8 cellular contexts compared by ENCODE assay signal in genomic region chr1:150362721-150363425, GRCh38. TPM values are rescaled to one million over a fixed set of nuclear protein-coding genes. Genes with fewer than 3 reads are reported as not detected.
DNase-seq lines count a peak whose midpoint lies in the region; ATAC-seq and TF ChIP-seq lines count a peak whose summit lies in the region.

No MANE protein-coding gene starts in this region.

- H3K27ac ChIP-seq in adrenal gland, result peak overlapping the region; percentile 91 to 99 (median 97)
- peak overlapping the region; percentile 99 for H3K27ac ChIP-seq in lower lobe of right lung
- H3K27ac ChIP-seq in temporal lobe (ENCODE audit: low read depth, low read length), result peak overlapping the region; percentile 99

- peak; percentile 2 to 16 for ATAC-seq in lower lobe of right lung
- ATAC-seq in HG03432 (IDR thresholded peaks at IDR 0.05; ENCODE audit: unreplicated experiment), result no peak
- no peak for ATAC-seq in GM18520 (IDR thresholded peaks at IDR 0.05; ENCODE audit: unreplicated experiment)

- TF ChIP-seq CTCF in adrenal gland (IDR thresholded peaks at IDR 0.05) (no peak), lower lobe of right lung (IDR thresholded peaks at IDR 0.05) (no peak)

- intact Hi-C loops in adrenal gland (cut with DNase I) (loop anchor here in 1 of 2 donors (10.0 kb wide), 1 partner anchor 52 kb away; no protein-coding TSS in a partner anchor), lower lobe of right lung (cut with DNase I) (no loop called here)

- H3K36me3 ChIP-seq in adrenal gland (replicated peaks in 1 of 2) (no peaks in the 10 kb centered on the region), lower lobe of right lung (no peaks in the 10 kb centered on the region)

- no peak for TF ChIP-seq POLR2A in adrenal gland (IDR thresholded peaks at IDR 0.05)

- H3K4me1 ChIP-seq in adrenal gland (replicated peaks in 1 of 2) (peaks cover 10 to 26% of the 10 kb centered on the region in 2 donors), lower lobe of right lung (peaks cover 26% of the 10 kb centered on the region)

- H3K9me3 ChIP-seq in adrenal gland (replicated peaks in 1 of 3) (no peaks in the 10 kb centered on the region), lower lobe of right lung (no peaks in the 10 kb centered on the region)

- DNase-seq in ELR (ENCODE audit: low read depth), result peak; percentile 14
- peak; percentile 51 for DNase-seq in NCI-H2029 treated with DMSO at 0.1 percent for 48 hours (lab: John Stamatoyannopoulos, UW)
- peak in 2 of 7 donors; percentile 38 to 64 for DNase-seq in adrenal gland
- no peak for DNase-seq in lower lobe of right lung
- DNase-seq in NOMO-1 (lab: John Stamatoyannopoulos, UW; ENCODE audit: unreplicated experiment in 2 of 2), result no peak

- H3K27me3 ChIP-seq in adrenal gland (no peaks in the 10 kb centered on the region), lower lobe of right lung (ENCODE audit: low read depth) (no peaks in the 10 kb centered on the region)

- H3K4me3 ChIP-seq in adrenal gland, result peak overlapping the region in 2 of 4 donors; percentile 52 to 87
- peak overlapping the region; percentile 82 for H3K4me3 ChIP-seq in lower lobe of right lung

- WGBS in adrenal gland, 4 donors, result 52 to 70% (median 64%) methylated on average over 22 of the region's 22 CpGs

RNA-seq across cellular contexts. Expression of gene RPRD2, which starts 1.1 kb away (rescaled TPM):
- total RNA-seq in adrenal gland (10 to 100 TPM; 16.6 to 44.5 (median 27.3) TPM), lower lobe of right lung (32.0 TPM), temporal lobe (20.7 TPM)
- 10 to 100 TPM in 2 of 3 donors, 1 to 10 TPM in 1; 7.3 to 32.0 (median 11.2) TPM for polyA plus RNA-seq in adrenal gland

RNA-seq across cellular contexts. Expression of gene PRPF3, which starts 41.5 kb away (rescaled TPM):
- total RNA-seq in adrenal gland, result 10 to 100 TPM; 16.8 to 61.9 (median 37.3) TPM
- polyA plus RNA-seq in adrenal gland, result 100 to 1,000 TPM in 2 of 3 donors, 10 to 100 TPM in 1; 51.5 to 107 (median 103) TPM
- 54.1 TPM for total RNA-seq in lower lobe of right lung
- total RNA-seq in temporal lobe, result 32.9 TPM

Comparison
In these comparisons a context has a peak if more than half of its experiments do, and no peak if none do; other contexts are left out.
1. DNase-seq: peak in ELR (single experiment) and NCI-H2029 treated with DMSO at 0.1 percent for 48 hours (single experiment); none in lower lobe of right lung (single experiment) and NOMO-1 (0 of 2).
2. ATAC-seq: peak in lower lobe of right lung (2 of 2); none in HG03432 (single experiment) and GM18520 (single experiment).
3. Peak in every context shown above with its lines, with median percentiles within 50 percentile points of each other: H3K27ac ChIP-seq.